Comparison of ENCODE assay signal across 26 cellular contexts in genomic region chr7:38813797-38814196, GRCh38.
"Had no signal": no experiment of that assay in that cellular context is flagged by ENCODE, and none has a peak within 500 bp of the region (broad histone marks: within the 10 kb centered on the region; RNA-seq: fewer than 3 reads in every experiment).

No MANE protein-coding gene starts in this region.

- H3K27ac ChIP-seq: left lung, lower lobe of right lung, neural progenitor cell, neutrophil, parathyroid adenoma, right atrium auricular region, skin epidermis, spleen, suprapubic skin, thoracic aorta, tibial artery, upper lobe of right lung had no signal

- H3K27me3 ChIP-seq: left lung, neural progenitor cell, neutrophil, right atrium auricular region, spleen, suprapubic skin, tibial artery, upper lobe of right lung had no signal

- H3K4me1 ChIP-seq: left lung, lower lobe of right lung, right atrium auricular region, spleen, suprapubic skin, tibial artery, upper lobe of right lung had no signal

- FAIRE-seq: keratinocyte, urothelium cell line had no signal

- H3K36me3 ChIP-seq: lower lobe of right lung had no signal

- ATAC-seq: left cardiac atrium; left lung; lower lobe of right lung; naive thymus-derived CD8-positive, alpha-beta T cell; sciatic nerve; stimulated activated effector memory CD8-positive, alpha-beta T cell treated with anti-CD3 and anti-CD28 coated beads, Interleukin-12 subunit alpha, Interleukin-12 subunit beta, amount 100 ng/mL, for 72 hours; upper lobe of right lung had no signal

- H3K9ac ChIP-seq: neural progenitor cell, parathyroid adenoma had no signal

- H3K4me3 ChIP-seq: left lung, lower lobe of right lung, neural progenitor cell, right atrium auricular region, skin epidermis, spleen, suprapubic skin, thoracic aorta, tibial artery, upper lobe of right lung had no signal

- H2AFZ ChIP-seq: neural progenitor cell, parathyroid adenoma had no signal

- H3K9me3 ChIP-seq: left lung, lower lobe of right lung, neutrophil, right atrium auricular region, spleen, suprapubic skin, thoracic aorta, tibial artery, upper lobe of right lung had no signal

- H3K4me2 ChIP-seq: neural progenitor cell had no signal

- DNase-seq: hippocampal formation; kidney glomerular epithelial cell; left cardiac atrium; left lung; lower lobe of right lung; mammary epithelial cell; mesenchymal stem cell; naive thymus-derived CD8-positive, alpha-beta T cell; occipital lobe; spleen; stimulated activated CD4-positive, alpha-beta T cell treated with anti-CD3 and anti-CD28 coated beads, Interleukin-4, amount 100 ng/mL, for 24 hours; stimulated activated naive CD4-positive, alpha-beta T cell; tibial artery; trophoblast cell; upper lobe of right lung had no signal
